ENCODE assay signal across 17 cellular contexts in genomic region chr12:76768566-76768965, GRCh38. TPM values are rescaled to one million over a fixed set of nuclear protein-coding genes. Genes with fewer than 3 reads are reported as not detected.
DNase-seq lines count a peak whose midpoint lies in the region; ATAC-seq and TF ChIP-seq lines count a peak whose summit lies in the region.
"Had no signal": no experiment of that assay in that cellular context is flagged by ENCODE, and none has a peak within 500 bp of the region (broad histone marks: within the 10 kb centered on the region; RNA-seq: fewer than 3 reads in every experiment).

No MANE protein-coding gene starts in this region.

- in situ Hi-C loops in GM23248 (cut with MboI) = no loop called here

- peak; percentile 17 for DNase-seq in GM23248
- peak; percentile 47 for DNase-seq in NB4 (ENCODE audit: low read depth)
- peak; percentile 10 for DNase-seq in adipocyte (ENCODE audit: low read depth)
- DNase-seq in neural crest cell (ENCODE audit: low read depth, low spot score) = no peak
- DNase-seq in retina = no peak
- DNase-seq: activated CD8-positive, alpha-beta T cell treated with anti-CD3 and anti-CD28 coated beads for 36 hours; amniotic stem cell; NCI-H1436; NCI-H526; thyroid gland; WERI-Rb-1 had no signal

- H3K27me3 ChIP-seq in GM23248 (replicated peaks; ENCODE audit: insufficient read depth) (no peaks in the 10 kb centered on the region), adipocyte (replicated peaks; ENCODE audit: control insufficient read depth, insufficient read depth, low read length) (no peaks in the 10 kb centered on the region)
- H3K27me3 ChIP-seq: thyroid gland had no signal

- H3K9me3 ChIP-seq in GM23248 (ENCODE audit: low read depth) = no peaks in the 10 kb centered on the region
- H3K9me3 ChIP-seq in adipocyte (ENCODE audit: control insufficient read depth, low read length) = no peaks in the 10 kb centered on the region
- H3K9me3 ChIP-seq: thyroid gland had no signal

- H3K4me1 Mint-ChIP-seq in neural crest cell = peaks cover 40% of the 10 kb centered on the region

- H4K20me1 ChIP-seq in GM23248 (ENCODE audit: insufficient read depth) = no peaks in the 10 kb centered on the region; the same call in 1 of the 2 replicates

- H3K36me3 Mint-ChIP-seq in neural crest cell (ENCODE audit: low read depth) = peaks cover 3% of the 10 kb centered on the region

- peak overlapping the region; percentile 36 for H3K4me3 Mint-ChIP-seq in neural crest cell
- H3K4me3 Mint-ChIP-seq: activated CD8-positive, alpha-beta T cell treated with anti-CD3 and anti-CD28 coated beads for 36 hours; central memory CD8-positive, alpha-beta T cell had no signal

- H3K9me2 ChIP-seq in GM23248 (ENCODE audit: insufficient read depth) = no peaks in the 10 kb centered on the region

- WGBS in GM23248 (ENCODE audit: low coverage in 1 of 2, low lambda C conversion rate in 2 of 2, missing lambda C conversion rate in 2 of 2), 2 experiments = 93 to 97% methylated on average over 3 of the region's 3 CpGs

- peaks cover 93% of the 10 kb centered on the region for H3K79me2 ChIP-seq in GM23248 (ENCODE audit: insufficient read depth)

- no peak for TF ChIP-seq CTCF in NB4 (IDR thresholded peaks at IDR 0.05; ENCODE audit: low read depth, low read length)
- no peak for TF ChIP-seq CTCF in neural crest cell (conservative IDR thresholded peaks at IDR 0.05)

- no peak for TF ChIP-seq POLR2A in NB4 (IDR thresholded peaks at IDR 0.05; ENCODE audit: extremely low read depth, insufficient read length)

- H3K4me1 ChIP-seq in GM23248 (ENCODE audit: insufficient read depth) (0 out of 2 replicates have a peak, but pooled peaks cover 7% of the 10 kb centered on the region), adipocyte (ENCODE audit: control insufficient read depth, insufficient read depth, low read length) (peaks cover 12% of the 10 kb centered on the region)

- H2AFZ ChIP-seq in GM23248 = no peak overlapping the region
- H2AFZ ChIP-seq: parathyroid adenoma had no signal

- no peak for ATAC-seq in GM19023 (IDR thresholded peaks at IDR 0.05; ENCODE audit: unreplicated experiment)
- no peak for ATAC-seq in HG03196 (IDR thresholded peaks at IDR 0.05; ENCODE audit: unreplicated experiment)
- ATAC-seq: activated CD8-positive, alpha-beta T cell treated with anti-CD3 and anti-CD28 coated beads for 36 hours; left lobe of liver had no signal

- H3K27me3 Mint-ChIP-seq in neural crest cell (ENCODE audit: low read depth) = no peaks in the 10 kb centered on the region
- H3K27me3 Mint-ChIP-seq: activated CD8-positive, alpha-beta T cell treated with anti-CD3 and anti-CD28 coated beads for 36 hours; central memory CD8-positive, alpha-beta T cell had no signal

- no peak overlapping the region for H3K27ac ChIP-seq in GM23248
- H3K27ac ChIP-seq: parathyroid adenoma, skin epidermis, thyroid gland, WERI-Rb-1 had no signal

- no peaks in the 10 kb centered on the region for H3K9me3 Mint-ChIP-seq in neural crest cell
- H3K9me3 Mint-ChIP-seq: activated CD8-positive, alpha-beta T cell treated with anti-CD3 and anti-CD28 coated beads for 36 hours; central memory CD8-positive, alpha-beta T cell had no signal

- peaks cover 12% of the 10 kb centered on the region for H3F3A ChIP-seq in GM23248 (ENCODE audit: insufficient read depth)

- H3K9ac ChIP-seq in GM23248 = no peak overlapping the region
- no peak overlapping the region for H3K9ac ChIP-seq in adipocyte (ENCODE audit: low read length)
- H3K9ac ChIP-seq: parathyroid adenoma had no signal

- H3K36me3 ChIP-seq in GM23248 (ENCODE audit: low read depth) (no peaks in the 10 kb centered on the region), adipocyte (ENCODE audit: control insufficient read depth, insufficient read depth, low read length, severe bottlenecking) (peaks cover 4% of the 10 kb centered on the region)
- H3K36me3 ChIP-seq: thyroid gland, WERI-Rb-1 had no signal

- H3K4me2 ChIP-seq in GM23248 (ENCODE audit: unreplicated experiment) = no peak overlapping the region

- no peak overlapping the region for H3K27ac Mint-ChIP-seq in neural crest cell (ENCODE audit: unreplicated experiment)
- H3K27ac Mint-ChIP-seq: activated CD8-positive, alpha-beta T cell treated with anti-CD3 and anti-CD28 coated beads for 36 hours had no signal

- H3K4me3 ChIP-seq in GM23248 (no peak overlapping the region), NB4 (ENCODE audit: low read depth, low read length) (no peak overlapping the region), adipocyte (ENCODE audit: low read length) (no peak overlapping the region)
- H3K4me3 ChIP-seq: skin epidermis, thyroid gland had no signal

RNA-seq across cellular contexts. Expression of gene ZDHHC17, which starts 4.7 kb away (rescaled TPM):
- total RNA-seq in GM23248 (2014; rRNA removed; shearing (Covaris generic)) = 30.4 and 50.5 TPM in 2 replicates
- 14.0 and 14.6 TPM in 2 replicates for polyA plus RNA-seq in GM23248 (2016; fragmentation: Nextera tagmentation; extraction: Ambion mirVana)
- 52.9 and 58.8 TPM in 2 replicates for total RNA-seq in neural crest cell

Comparison
In these comparisons a context has a peak if more than half of its experiments do, and no peak if none do; other contexts are left out.
1. DNase-seq: peak in GM23248 (single experiment), NB4 (single experiment) and adipocyte (single experiment); none in neural crest cell (single experiment) and retina (single experiment).